ENCODE assay signal across 2 cellular contexts in genomic region chr5:108212775-108213346, GRCh38.
TF ChIP-seq lines count a peak whose summit lies in the region.

No MANE protein-coding gene starts in this region.

TF ChIP-seq in IMR-90, 13 proteins besides CTCF, POLR2A, EP300 and RAD21:
- TF ChIP-seq MXI1 (IDR thresholded peaks at IDR 0.05; ENCODE audit: borderline replicate concordance, low read depth, low read length) (no peak), RCOR1 (IDR thresholded peaks at IDR 0.05; ENCODE audit: insufficient replicate concordance, low read length) (no peak), CHD1 (IDR thresholded peaks at IDR 0.05; ENCODE audit: low read depth, low read length) (no peak), FOS (IDR thresholded peaks at IDR 0.05; ENCODE audit: low read depth, low read length) (no peak), CEBPB (IDR thresholded peaks at IDR 0.05; ENCODE audit: low read depth, low read length) (no peak), MAZ (IDR thresholded peaks at IDR 0.05; ENCODE audit: borderline replicate concordance, low read depth, low read length) (no peak), ELK1 (IDR thresholded peaks at IDR 0.05; ENCODE audit: borderline replicate concordance, low read depth, low read length) (no peak), USF2 (IDR thresholded peaks at IDR 0.05; ENCODE audit: low read depth, low read length) (no peak), BHLHE40 (IDR thresholded peaks at IDR 0.05; ENCODE audit: low read depth, low read length) (no peak), MAFK (IDR thresholded peaks at IDR 0.05; ENCODE audit: low read depth, low read length) (no peak), NFE2L2 (IDR thresholded peaks at IDR 0.05; ENCODE audit: low read depth, low read length) (no peak), SMC3 (IDR thresholded peaks at IDR 0.05; ENCODE audit: low read depth, low read length) (no peak)

TF ChIP-seq in H1, 55 proteins besides CTCF, POLR2A, EP300 and RAD21:
- TF ChIP-seq GTF2F1 (IDR thresholded peaks at IDR 0.05; ENCODE audit: borderline replicate concordance, low read depth, low read length): no peak
- peak; percentile 37; the same call in 1 of the 2 replicates for TF ChIP-seq SP1 (IDR thresholded peaks at IDR 0.05; ENCODE audit: low read depth, low read length)
- TF ChIP-seq SAP30 (IDR thresholded peaks at IDR 0.05; ENCODE audit: insufficient read depth, insufficient replicate concordance, low read length): no peak
- peak; percentile 36; the same call in 1 of the 2 replicates for TF ChIP-seq BACH1 (IDR thresholded peaks at IDR 0.05; ENCODE audit: low read length)
- TF ChIP-seq ATF2 (IDR thresholded peaks at IDR 0.05; ENCODE audit: low read length): no peak
- peak; percentile 47 for TF ChIP-seq ASH2L (IDR thresholded peaks at IDR 0.05; ENCODE audit: low read length)
- TF ChIP-seq ZNF274 (IDR thresholded peaks at IDR 0.05; ENCODE audit: borderline replicate concordance, extremely low read depth, low read length): no peak
- TF ChIP-seq CREB1 (IDR thresholded peaks at IDR 0.05): no peak
- TF ChIP-seq JUND (IDR thresholded peaks at IDR 0.05; ENCODE audit: low read length): no peak
- TF ChIP-seq MAFK (IDR thresholded peaks at IDR 0.05; ENCODE audit: low read depth, low read length): peak; percentile 13; the same call in 1 of the 2 replicates
- TF ChIP-seq SIN3A (conservative IDR thresholded peaks at IDR 0.05 in 1 of 2, IDR thresholded peaks at IDR 0.05 in 1 of 2; ENCODE audit: low read depth in 1 of 2, low read length in 2 of 2): no peak
